25 cellular contexts compared by ENCODE assay signal in genomic region chr19:1554968-1555801, GRCh38. TPM values are rescaled to one million over a fixed set of nuclear protein-coding genes. Genes with fewer than 3 reads are reported as not detected.
"Had no signal": no experiment of that assay in that cellular context is flagged by ENCODE, and none has a peak within 500 bp of the region (broad histone marks: within the 10 kb centered on the region; RNA-seq: fewer than 3 reads in every experiment).

No MANE protein-coding gene starts in this region.

- H3K4me1 Mint-ChIP-seq: mesothelial cell of epicardium; stimulated activated effector memory CD8-positive, alpha-beta T cell treated with anti-CD3 and anti-CD28 coated beads, Interleukin-12 subunit alpha, Interleukin-12 subunit beta, amount 100 ng/mL, for 72 hours had no signal

- H3K36me3 Mint-ChIP-seq: natural killer cell; stimulated activated effector memory CD8-positive, alpha-beta T cell treated with anti-CD3 and anti-CD28 coated beads, Interleukin-12 subunit alpha, Interleukin-12 subunit beta, amount 100 ng/mL, for 72 hours had no signal

- H3K9ac ChIP-seq: neural progenitor cell had no signal

- H3K27ac Mint-ChIP-seq: mesothelial cell of epicardium; natural killer cell; neural progenitor cell; stimulated activated effector memory CD8-positive, alpha-beta T cell treated with anti-CD3 and anti-CD28 coated beads, Interleukin-12 subunit alpha, Interleukin-12 subunit beta, amount 100 ng/mL, for 72 hours had no signal

- H3K36me3 ChIP-seq: colonic mucosa, neural progenitor cell, ovary had no signal

- H3K9me3 ChIP-seq: colonic mucosa, esophagus squamous epithelium, gastroesophageal sphincter, ovary, stomach had no signal

- DNase-seq: colonic mucosa; dermis blood vessel endothelial cell; esophagus squamous epithelium; foreskin fibroblast; left colon; natural killer cell; nucleus accumbens; ovary; stimulated activated CD4-positive, alpha-beta T cell treated with anti-CD3 and anti-CD28 coated beads, Interleukin-4, amount 100 ng/mL, for 1 hour; stimulated activated CD8-positive, alpha-beta memory T cell treated with anti-CD3 and anti-CD28 coated beads, Interleukin-4, amount 100 ng/mL, for 48 hours; stomach; substantia nigra; trophoblast cell had no signal

- H3K27ac ChIP-seq: colonic mucosa, esophagus squamous epithelium, gastroesophageal sphincter, hepatocyte, neural progenitor cell, ovary, stomach had no signal

- H3K27me3 ChIP-seq: colonic mucosa, esophagus squamous epithelium, hepatocyte, neural progenitor cell, ovary, stomach had no signal

- H3K4me3 ChIP-seq: colonic mucosa, esophagus squamous epithelium, gastroesophageal sphincter, hepatocyte, neural progenitor cell, ovary, stomach had no signal

- H2AFZ ChIP-seq: hepatocyte, neural progenitor cell had no signal

- H3K4me3 Mint-ChIP-seq: mesothelial cell of epicardium; natural killer cell; neural progenitor cell; stimulated activated effector memory CD8-positive, alpha-beta T cell treated with anti-CD3 and anti-CD28 coated beads, Interleukin-12 subunit alpha, Interleukin-12 subunit beta, amount 100 ng/mL, for 72 hours had no signal

- H3K4me1 ChIP-seq: colonic mucosa, esophagus squamous epithelium, gastroesophageal sphincter, neural progenitor cell, stomach had no signal

- H3K9me3 Mint-ChIP-seq: mesothelial cell of epicardium; natural killer cell; neural progenitor cell; stimulated activated effector memory CD8-positive, alpha-beta T cell treated with anti-CD3 and anti-CD28 coated beads, Interleukin-12 subunit alpha, Interleukin-12 subunit beta, amount 100 ng/mL, for 72 hours had no signal

- ATAC-seq: gastroesophageal sphincter; left colon; natural killer cell; right cardiac atrium; stimulated activated effector memory CD8-positive, alpha-beta T cell treated with anti-CD3 and anti-CD28 coated beads, Interleukin-12 subunit alpha, Interleukin-12 subunit beta, amount 100 ng/mL, for 72 hours had no signal

- H3K4me2 ChIP-seq: hepatocyte, neural progenitor cell had no signal

- FAIRE-seq: urothelium cell line had no signal

RNA-seq across cellular contexts. Expression of gene PLK5, which starts 31.3 kb away (rescaled TPM):
- total RNA-seq: colonic mucosa, dermis blood vessel endothelial cell, epithelial cell of proximal tubule, hepatocyte, kidney epithelial cell, left colon, myocyte, natural killer cell, posterior vena cava, right cardiac atrium, stomach had no signal

RNA-seq across cellular contexts. Expression of gene ADAMTSL5, which starts 42.4 kb away (rescaled TPM):
- total RNA-seq: cerebellum, dermis blood vessel endothelial cell had no signal
